ENCODE assay signal across 11 cellular contexts in genomic region chr17:65698381-65699061, GRCh38.
A peak's percentile ranks its signal among the peaks of the same experiment; 100 is the strongest.
DNase-seq lines count a peak whose midpoint lies in the region; ATAC-seq, FAIRE-seq and TF ChIP-seq lines count a peak whose summit lies in the region.
"Had no signal": no experiment of that assay in that cellular context is flagged by ENCODE, and none has a peak within 500 bp of the region (broad histone marks: within the 10 kb centered on the region; RNA-seq: fewer than 3 reads in every experiment).

No MANE protein-coding gene starts in this region.

- peak overlapping the region; percentile 61 for H3K27ac Mint-ChIP-seq in GM23338
- no peak overlapping the region for H3K27ac Mint-ChIP-seq in CD4-positive, alpha-beta T cell

- H3K9me3 ChIP-seq in iPS-20b (ENCODE audit: insufficient read depth, low read depth, low read length) (no peaks in the 10 kb centered on the region), MG63 (no peaks in the 10 kb centered on the region)
- no peaks in the 10 kb centered on the region for H3K9me3 ChIP-seq in CD4-positive, alpha-beta T cell (ENCODE audit: control insufficient read depth, low read length)

- no peaks in the 10 kb centered on the region for H4K20me1 ChIP-seq in GM23338 (replicated peaks; ENCODE audit: insufficient read depth)

- H3K36me3 ChIP-seq in GM23338 (ENCODE audit: insufficient read depth) (no peaks in the 10 kb centered on the region), iPS-20b (ENCODE audit: insufficient read depth, low read depth, low read length) (no peaks in the 10 kb centered on the region), MG63 (no peaks in the 10 kb centered on the region)

- H3K4me2 ChIP-seq in GM23338, result peak overlapping the region; percentile 48

- peak; percentile 47 for DNase-seq in GM23338 (ENCODE audit: low spot score)
- peak; percentile 99 for DNase-seq in amniotic epithelial cell (ENCODE audit: low read depth)
- DNase-seq in renal cortical epithelial cell (ENCODE audit: low read depth), result peak; percentile 95
- DNase-seq in GM12891 (ENCODE audit: insufficient read length, low spot score), result no peak
- no peak for DNase-seq in MG63
- DNase-seq in CD4-positive, alpha-beta T cell, result no peak
- DNase-seq: KG1, SHP77 had no signal

- H3K27ac ChIP-seq in GM23338 (ENCODE audit: low read depth) (0 out of 2 replicates have a peak overlapping the region, but pooled peaks have one; percentile 1), iPS-20b (ENCODE audit: low read length) (no peak overlapping the region)
- H3K27ac ChIP-seq in CD4-positive, alpha-beta T cell (ENCODE audit: low read depth, low read length), result no peak overlapping the region

- H3K4me3 ChIP-seq in GM23338, result peak overlapping the region; percentile 14; the same call in 1 of the 2 replicates
- peak overlapping the region; percentile 39; the same call in 1 of the 2 replicates for H3K4me3 ChIP-seq in iPS-20b (ENCODE audit: low read length)
- no peak overlapping the region for H3K4me3 ChIP-seq in MG63

- FAIRE-seq in GM12891 (lab: Jason Lieb, UNC), result no peak

- no peak for TF ChIP-seq CTCF in GM23338 (conservative IDR thresholded peaks at IDR 0.05; ENCODE audit: low read depth in 2 of 2)
- no peak for TF ChIP-seq CTCF in CD4-positive, alpha-beta T cell (IDR thresholded peaks at IDR 0.05)

- POLR2A ChIA-PET in CD4-positive, alpha-beta T cell (lab: Charles Lee), result no interaction called here

- H3K27me3 Mint-ChIP-seq in GM23338 (ENCODE audit: insufficient read depth, low read depth, poor library complexity), result no peaks in the 10 kb centered on the region
- no peaks in the 10 kb centered on the region for H3K27me3 Mint-ChIP-seq in CD4-positive, alpha-beta T cell

- CTCF ChIA-PET in CD4-positive, alpha-beta T cell (lab: Charles Lee), result no interaction called here

- H2AFZ ChIP-seq in GM23338, result peak overlapping the region; percentile 76; the same call in 1 of the 2 replicates

- H3K36me3 Mint-ChIP-seq in GM23338 (ENCODE audit: low read depth), result no peaks in the 10 kb centered on the region
- H3K36me3 Mint-ChIP-seq in CD4-positive, alpha-beta T cell (ENCODE audit: low read depth), result no peaks in the 10 kb centered on the region

- peaks cover 46% of the 10 kb centered on the region for H3K4me1 Mint-ChIP-seq in GM23338
- H3K4me1 Mint-ChIP-seq in CD4-positive, alpha-beta T cell (ENCODE audit: low read depth), result no peaks in the 10 kb centered on the region

- H3K4me1 ChIP-seq in GM23338 (ENCODE audit: insufficient read depth), result peaks cover 42% of the 10 kb centered on the region
- peaks cover 31% of the 10 kb centered on the region for H3K4me1 ChIP-seq in iPS-20b (ENCODE audit: insufficient read depth, low read length)

- H3K27me3 ChIP-seq in GM23338 (ENCODE audit: insufficient read depth) (no peaks in the 10 kb centered on the region), iPS-20b (ENCODE audit: insufficient read depth, low read length) (peaks cover 9% of the 10 kb centered on the region; the same call in 1 of the 2 replicates), MG63 (no peaks in the 10 kb centered on the region)
- H3K27me3 ChIP-seq in CD4-positive, alpha-beta T cell (ENCODE audit: control insufficient read depth, insufficient read depth, low read length), result no peaks in the 10 kb centered on the region

- TF ChIP-seq POLR2A in GM12891 (IDR thresholded peaks at IDR 0.05; ENCODE audit: low read depth, low read length), result no peak

- H3F3A ChIP-seq in GM23338 (replicated peaks; ENCODE audit: low read depth), result no peaks in the 10 kb centered on the region

- H3K9me3 Mint-ChIP-seq in GM23338, result no peaks in the 10 kb centered on the region; the same call in 2 of the 3 replicates
- no peaks in the 10 kb centered on the region for H3K9me3 Mint-ChIP-seq in CD4-positive, alpha-beta T cell

- intact Hi-C loops in CD4-positive, alpha-beta T cell (cut with DNase I, micrococcal nuclease), result no loop called here

- no peaks in the 10 kb centered on the region for H3K9me2 ChIP-seq in GM23338 (ENCODE audit: insufficient read depth)

- H3K4me3 Mint-ChIP-seq in GM23338, result peak overlapping the region; percentile 37; the same call in 2 of the 3 replicates
- H3K4me3 Mint-ChIP-seq in CD4-positive, alpha-beta T cell, result no peak overlapping the region

- peak overlapping the region; percentile 28; the same call in 1 of the 2 replicates for H3K9ac ChIP-seq in iPS-20b (ENCODE audit: low read depth, low read length)

- ATAC-seq in GM23338 (peak; percentile 67), GM19395 (IDR thresholded peaks at IDR 0.05; ENCODE audit: unreplicated experiment) (no peak)
- ATAC-seq in CD4-positive, alpha-beta T cell (ENCODE audit: poor library complexity), result no peak
- ATAC-seq: activated CD4-positive, CD25-positive, alpha-beta regulatory T cell treated with anti-CD3 and anti-CD28 coated beads, Interleukin-2, amount 50 U/mL, for 24 hours had no signal

- H3K79me2 ChIP-seq in GM23338 (replicated peaks; ENCODE audit: insufficient read depth), result no peaks in the 10 kb centered on the region

TF ChIP-seq in GM23338, 12 proteins besides CTCF, POLR2A, EP300 and RAD21 (continues in another document):
- TF ChIP-seq REST (IDR thresholded peaks at IDR 0.05; ENCODE audit: unreplicated experiment) (no peak), ZNF331 (CRISPR knock-in tag; IDR thresholded peaks at IDR 0.05; ENCODE audit: low read depth) (no peak), ZNF114 (CRISPR knock-in tag; IDR thresholded peaks at IDR 0.05) (no peak), JUNB (IDR thresholded peaks at IDR 0.05; ENCODE audit: unreplicated experiment) (no peak), NANOG (IDR thresholded peaks at IDR 0.05; ENCODE audit: borderline replicate concordance) (no peak), EZH2 (IDR thresholded peaks at IDR 0.05; ENCODE audit: low read depth, unreplicated experiment) (no peak), EZH2phosphoT487 (IDR thresholded peaks at IDR 0.05; ENCODE audit: unreplicated experiment) (no peak), STAT1 (IDR thresholded peaks at IDR 0.05; ENCODE audit: unreplicated experiment) (no peak)

TF ChIP-seq in GM12891, 5 proteins besides CTCF, POLR2A, EP300 and RAD21:
- TF ChIP-seq PAX5 (IDR thresholded peaks at IDR 0.05; ENCODE audit: insufficient read depth, low read length, severe bottlenecking) (no peak), TAF1 (IDR thresholded peaks at IDR 0.05; ENCODE audit: low read depth, low read length) (no peak), SPI1 (IDR thresholded peaks at IDR 0.05; ENCODE audit: low read depth, low read length) (no peak), POU2F2 (IDR thresholded peaks at IDR 0.05; ENCODE audit: low read depth, low read length) (no peak), POLR2AphosphoS5 (IDR thresholded peaks at IDR 0.05; ENCODE audit: low read depth, low read length) (no peak)

Comparison
In these comparisons a context has a peak if more than half of its experiments do, and no peak if none do; other contexts are left out.
1. DNase-seq: peak in GM23338 (single experiment), amniotic epithelial cell (single experiment) and renal cortical epithelial cell (single experiment); none in GM12891 (single experiment), MG63 (single experiment) and CD4-positive, alpha-beta T cell (0 of 10).